Comparison of ENCODE assay signal across 34 cellular contexts in the genomic region with DNA sequence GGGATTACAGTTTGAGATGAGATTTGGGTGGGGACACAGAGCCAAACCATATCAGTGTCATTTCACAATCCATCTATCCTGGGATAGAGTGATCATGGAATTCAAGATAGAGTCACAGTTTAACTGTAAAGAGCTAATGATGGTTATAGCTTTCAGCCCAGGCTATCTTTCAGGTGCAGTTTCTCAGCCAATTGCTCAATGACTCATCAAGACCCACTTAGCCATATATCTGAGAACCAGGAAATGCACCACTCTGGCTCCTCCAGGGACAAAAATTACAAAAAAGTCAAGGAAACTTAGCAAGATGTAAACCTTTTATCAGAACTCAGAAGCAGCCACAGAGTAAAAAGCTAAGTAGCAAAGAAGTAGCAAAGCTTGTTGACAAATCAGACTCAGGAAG.
"Had no signal": no experiment of that assay in that cellular context is flagged by ENCODE, and none has a peak within 500 bp of the region (broad histone marks: within the 10 kb centered on the region; RNA-seq: fewer than 3 reads in every experiment).

No MANE protein-coding gene starts in this region.

- H3K9me3 ChIP-seq: ascending aorta, esophagus muscularis mucosa, pancreas, prostate gland, thyroid gland, upper lobe of right lung had no signal

- H3K4me1 ChIP-seq: ascending aorta, pancreas, prostate gland, thyroid gland, upper lobe of right lung had no signal

- H3K9me3 Mint-ChIP-seq: activated CD4-positive, alpha-beta T cell treated with anti-CD3 and anti-CD28 coated beads, Interleukin-2, amount 10 ng/mL, durations not matched to agents 24 days and 14 days; activated T-helper 1 cell treated with anti-CD3 and anti-CD28 coated beads, Interleukin-12 subunit alpha, Interleukin-12 subunit beta, Interleukin-2, Interleukin-4 antibody, amounts not matched to agents 30 ng/mL and 10 ng/mL and 1 ng/mL, durations not matched to agents 14 hours and 24 hours and 36 hours; stimulated activated naive CD8-positive, alpha-beta T cell treated with anti-CD3 and anti-CD28 coated beads, Interleukin-15, amount 100 ng/mL, for 72 hours had no signal

- H3K27me3 Mint-ChIP-seq: activated CD4-positive, alpha-beta memory T cell treated with anti-CD3 and anti-CD28 coated beads for 36 hours; activated CD4-positive, alpha-beta T cell treated with anti-CD3 and anti-CD28 coated beads, Interleukin-2, amount 10 ng/mL, durations not matched to agents 24 days and 14 days; activated naive CD4-positive, alpha-beta T cell treated with anti-CD3 and anti-CD28 coated beads, Interleukin-2, amount 10 ng/mL, durations not matched to agents 7 days and 5 days; effector memory CD8-positive, alpha-beta T cell had no signal

- H3K27me3 ChIP-seq: ascending aorta, esophagus muscularis mucosa, pancreas, thyroid gland, upper lobe of right lung had no signal

- H3K4me1 Mint-ChIP-seq: activated CD4-positive, alpha-beta T cell treated with anti-CD3 and anti-CD28 coated beads, Interleukin-2, amount 10 ng/mL, durations not matched to agents 24 days and 14 days; activated naive CD4-positive, alpha-beta T cell treated with anti-CD3 and anti-CD28 coated beads, Interleukin-2, amount 10 ng/mL, durations not matched to agents 7 days and 5 days; activated naive CD8-positive, alpha-beta T cell treated with anti-CD3 and anti-CD28 coated beads, Interleukin-2, amount 10 ng/mL, durations not matched to agents 7 days and 5 days; stimulated activated naive CD8-positive, alpha-beta T cell treated with anti-CD3 and anti-CD28 coated beads, Interleukin-15, amount 100 ng/mL, for 72 hours had no signal

- H3K4me3 Mint-ChIP-seq: activated CD4-positive, alpha-beta memory T cell treated with anti-CD3 and anti-CD28 coated beads for 36 hours; activated CD4-positive, alpha-beta T cell treated with anti-CD3 and anti-CD28 coated beads, Interleukin-2, amount 10 ng/mL, durations not matched to agents 24 days and 14 days; activated naive CD4-positive, alpha-beta T cell treated with anti-CD3 and anti-CD28 coated beads, Interleukin-2, amount 10 ng/mL, durations not matched to agents 7 days and 5 days; activated naive CD8-positive, alpha-beta T cell treated with anti-CD3 and anti-CD28 coated beads, Interleukin-2, amount 10 ng/mL, durations not matched to agents 7 days and 5 days; activated T-helper 1 cell treated with anti-CD3 and anti-CD28 coated beads, Interleukin-12 subunit alpha, Interleukin-12 subunit beta, Interleukin-2, Interleukin-4 antibody, amounts not matched to agents 30 ng/mL and 10 ng/mL and 1 ng/mL, durations not matched to agents 14 hours and 24 hours and 36 hours; brain; effector memory CD8-positive, alpha-beta T cell; naive thymus-derived CD8-positive, alpha-beta T cell; neural crest cell; stimulated activated naive CD8-positive, alpha-beta T cell treated with anti-CD3 and anti-CD28 coated beads, Interleukin-15, amount 100 ng/mL, for 72 hours had no signal

- H3K27ac Mint-ChIP-seq: activated CD4-positive, alpha-beta memory T cell treated with anti-CD3 and anti-CD28 coated beads for 36 hours; activated CD4-positive, alpha-beta T cell treated with anti-CD3 and anti-CD28 coated beads, Interleukin-2, amount 10 ng/mL, durations not matched to agents 24 days and 14 days; activated naive CD4-positive, alpha-beta T cell treated with anti-CD3 and anti-CD28 coated beads, Interleukin-2, amount 10 ng/mL, durations not matched to agents 7 days and 5 days; activated naive CD8-positive, alpha-beta T cell treated with anti-CD3 and anti-CD28 coated beads, Interleukin-2, amount 10 ng/mL, durations not matched to agents 7 days and 5 days; activated T-helper 1 cell treated with anti-CD3 and anti-CD28 coated beads, Interleukin-12 subunit alpha, Interleukin-12 subunit beta, Interleukin-2, Interleukin-4 antibody, amounts not matched to agents 30 ng/mL and 10 ng/mL and 1 ng/mL, durations not matched to agents 14 hours and 24 hours and 36 hours; effector memory CD8-positive, alpha-beta T cell; naive thymus-derived CD8-positive, alpha-beta T cell; stimulated activated naive CD8-positive, alpha-beta T cell treated with anti-CD3 and anti-CD28 coated beads, Interleukin-15, amount 100 ng/mL, for 72 hours had no signal

- H3K27ac ChIP-seq: ascending aorta, cardiac muscle cell, coronary artery, esophagus muscularis mucosa, pancreas, prostate gland, skin epidermis, thyroid gland, upper lobe of right lung had no signal

- H3K36me3 ChIP-seq: ascending aorta, cardiac muscle cell, esophagus muscularis mucosa, pancreas, prostate gland, thyroid gland, upper lobe of right lung had no signal

- H3K36me3 Mint-ChIP-seq: activated CD4-positive, alpha-beta memory T cell treated with anti-CD3 and anti-CD28 coated beads for 36 hours; activated naive CD4-positive, alpha-beta T cell treated with anti-CD3 and anti-CD28 coated beads, Interleukin-2, amount 10 ng/mL, durations not matched to agents 7 days and 5 days; activated naive CD8-positive, alpha-beta T cell treated with anti-CD3 and anti-CD28 coated beads, Interleukin-2, amount 10 ng/mL, durations not matched to agents 7 days and 5 days; brain; naive thymus-derived CD8-positive, alpha-beta T cell had no signal

- ATAC-seq: effector memory CD8-positive, alpha-beta T cell; left ventricle myocardium superior; naive thymus-derived CD8-positive, alpha-beta T cell; pancreas; sciatic nerve; stimulated activated naive CD8-positive, alpha-beta T cell treated with anti-CD3 and anti-CD28 coated beads, Interleukin-15, amount 100 ng/mL, for 72 hours; upper lobe of right lung had no signal

- DNase-seq: activated CD4-positive, alpha-beta memory T cell treated with anti-CD3 and anti-CD28 coated beads for 36 hours; activated CD4-positive, alpha-beta T cell treated with anti-CD3 and anti-CD28 coated beads, Interleukin-2, amount 10 ng/mL, durations not matched to agents 24 days and 14 days; activated CD4-positive, CD25-positive, alpha-beta regulatory T cell treated with anti-CD3 and anti-CD28 coated beads, Interleukin-2, amount 50 U/mL, for 72 hours; activated CD8-positive, alpha-beta memory T cell treated with anti-CD3 and anti-CD28 coated beads, Interleukin-2, amount 50 U/mL, for 4 hours; activated gamma-delta T cell; activated naive CD4-positive, alpha-beta T cell treated with anti-CD3 and anti-CD28 coated beads, Interleukin-2, amount 10 ng/mL, durations not matched to agents 7 days and 5 days; activated naive CD8-positive, alpha-beta T cell treated with anti-CD3 and anti-CD28 coated beads, Interleukin-2, amount 10 ng/mL, durations not matched to agents 7 days and 5 days; activated T-cell treated with anti-CD3 and anti-CD28 coated beads, Interleukin-2, amount 50 U/mL, for 1 hour; effector memory CD8-positive, alpha-beta T cell; foreskin melanocyte; left ventricle myocardium superior; mammary epithelial cell; midbrain; naive thymus-derived CD8-positive, alpha-beta T cell; nucleus accumbens; pancreas; retina; stimulated activated CD4-positive, alpha-beta T cell treated with anti-CD3 and anti-CD28 coated beads, Interleukin-12 subunit alpha, Interleukin-12 subunit beta, amount 100 ng/mL, for 4 hours; stimulated activated CD4-positive, alpha-beta T cell treated with anti-CD3 and anti-CD28 coated beads, Interleukin-4, amount 100 ng/mL, for 1 hour; stimulated activated naive CD8-positive, alpha-beta T cell treated with anti-CD3 and anti-CD28 coated beads, Interleukin-15, amount 100 ng/mL, for 72 hours; substantia nigra; T-helper 2 cell; thyroid gland; upper lobe of right lung had no signal

- H3K4me3 ChIP-seq: ascending aorta, cardiac muscle cell, coronary artery, esophagus muscularis mucosa, pancreas, prostate gland, skin epidermis, thyroid gland, upper lobe of right lung had no signal
